ENCODE assay signal across 1 cellular context in the genomic region with DNA sequence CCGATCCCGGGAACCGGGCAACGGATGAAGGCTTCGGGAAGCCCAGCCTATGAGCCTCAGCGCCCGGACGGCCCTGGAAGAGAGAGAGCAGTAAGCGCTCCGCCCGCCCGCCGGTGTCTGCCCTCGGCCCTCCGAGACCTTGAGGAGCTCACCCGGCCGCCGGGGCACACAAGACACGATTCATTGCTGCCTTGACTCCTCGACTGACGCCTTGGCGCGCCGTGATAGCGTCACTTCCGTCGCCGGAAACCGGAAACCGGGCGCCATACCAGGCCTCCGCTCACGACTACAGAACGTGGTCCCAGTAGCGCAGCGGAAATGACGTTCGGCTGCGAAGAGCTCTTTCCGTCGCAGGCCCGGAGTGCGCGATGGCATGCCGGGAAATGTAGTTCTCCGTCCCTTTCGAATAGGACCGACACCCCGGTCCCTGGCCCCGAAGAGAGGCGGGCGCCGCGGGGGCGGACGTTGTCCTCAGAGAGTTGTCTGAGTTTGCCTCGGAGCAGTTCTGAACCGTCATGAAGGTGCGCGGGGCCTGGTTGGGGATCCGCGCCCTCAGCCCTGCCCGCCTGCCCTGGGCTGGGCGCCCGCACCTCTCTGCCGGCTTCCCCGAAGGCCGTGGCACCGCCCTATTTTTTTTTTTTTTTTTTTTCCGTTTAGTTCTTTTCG.
TF ChIP-seq lines count a peak whose summit lies in the region.

A gene (minus strand): TSS at position 208 of the 666 bp plus-strand sequence. CDS start 24 bp downstream, at position 184.

TF ChIP-seq in HepG2, 621 proteins besides CTCF, POLR2A, EP300 and RAD21 (continued from another document and continues in another):
- no peak for TF ChIP-seq ZNF20 (CRISPR knock-in tag; IDR thresholded peaks at IDR 0.05)
- TF ChIP-seq, protein P1, sequence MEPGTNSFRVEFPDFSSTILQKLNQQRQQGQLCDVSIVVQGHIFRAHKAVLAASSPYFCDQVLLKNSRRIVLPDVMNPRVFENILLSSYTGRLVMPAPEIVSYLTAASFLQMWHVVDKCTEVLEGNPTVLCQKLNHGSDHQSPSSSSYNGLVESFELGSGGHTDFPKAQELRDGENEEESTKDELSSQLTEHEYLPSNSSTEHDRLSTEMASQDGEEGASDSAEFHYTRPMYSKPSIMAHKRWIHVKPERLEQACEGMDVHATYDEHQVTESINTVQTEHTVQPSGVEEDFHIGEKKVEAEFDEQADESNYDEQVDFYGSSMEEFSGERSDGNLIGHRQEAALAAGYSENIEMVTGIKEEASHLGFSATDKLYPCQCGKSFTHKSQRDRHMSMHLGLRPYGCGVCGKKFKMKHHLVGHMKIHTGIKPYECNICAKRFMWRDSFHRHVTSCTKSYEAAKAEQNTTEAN (CRISPR knock-in tag; conservative IDR thresholded peaks at IDR 0.05) = 0 out of 2 replicates have a peak, but pooled peaks have one; percentile 40
- TF ChIP-seq PRPF4 (IDR thresholded peaks at IDR 0.05; ENCODE audit: low read depth, low read length, poor library complexity, severe bottlenecking) = no peak
- no peak for TF ChIP-seq ZNF841 (CRISPR knock-in tag; IDR thresholded peaks at IDR 0.05; ENCODE audit: borderline replicate concordance)
- no peak for TF ChIP-seq ATRX (CRISPR knock-in tag; IDR thresholded peaks at IDR 0.05; ENCODE audit: borderline replicate concordance)
- TF ChIP-seq CC2D1A (CRISPR knock-in tag; IDR thresholded peaks at IDR 0.05) = no peak
- 0 out of 2 replicates have a peak, but pooled peaks have one; percentile 45 for TF ChIP-seq MTA1 (CRISPR knock-in tag; IDR thresholded peaks at IDR 0.05; ENCODE audit: borderline replicate concordance)
- no peak for TF ChIP-seq HES4 (CRISPR knock-in tag; IDR thresholded peaks at IDR 0.05; ENCODE audit: borderline replicate concordance)
- TF ChIP-seq, protein P2, sequence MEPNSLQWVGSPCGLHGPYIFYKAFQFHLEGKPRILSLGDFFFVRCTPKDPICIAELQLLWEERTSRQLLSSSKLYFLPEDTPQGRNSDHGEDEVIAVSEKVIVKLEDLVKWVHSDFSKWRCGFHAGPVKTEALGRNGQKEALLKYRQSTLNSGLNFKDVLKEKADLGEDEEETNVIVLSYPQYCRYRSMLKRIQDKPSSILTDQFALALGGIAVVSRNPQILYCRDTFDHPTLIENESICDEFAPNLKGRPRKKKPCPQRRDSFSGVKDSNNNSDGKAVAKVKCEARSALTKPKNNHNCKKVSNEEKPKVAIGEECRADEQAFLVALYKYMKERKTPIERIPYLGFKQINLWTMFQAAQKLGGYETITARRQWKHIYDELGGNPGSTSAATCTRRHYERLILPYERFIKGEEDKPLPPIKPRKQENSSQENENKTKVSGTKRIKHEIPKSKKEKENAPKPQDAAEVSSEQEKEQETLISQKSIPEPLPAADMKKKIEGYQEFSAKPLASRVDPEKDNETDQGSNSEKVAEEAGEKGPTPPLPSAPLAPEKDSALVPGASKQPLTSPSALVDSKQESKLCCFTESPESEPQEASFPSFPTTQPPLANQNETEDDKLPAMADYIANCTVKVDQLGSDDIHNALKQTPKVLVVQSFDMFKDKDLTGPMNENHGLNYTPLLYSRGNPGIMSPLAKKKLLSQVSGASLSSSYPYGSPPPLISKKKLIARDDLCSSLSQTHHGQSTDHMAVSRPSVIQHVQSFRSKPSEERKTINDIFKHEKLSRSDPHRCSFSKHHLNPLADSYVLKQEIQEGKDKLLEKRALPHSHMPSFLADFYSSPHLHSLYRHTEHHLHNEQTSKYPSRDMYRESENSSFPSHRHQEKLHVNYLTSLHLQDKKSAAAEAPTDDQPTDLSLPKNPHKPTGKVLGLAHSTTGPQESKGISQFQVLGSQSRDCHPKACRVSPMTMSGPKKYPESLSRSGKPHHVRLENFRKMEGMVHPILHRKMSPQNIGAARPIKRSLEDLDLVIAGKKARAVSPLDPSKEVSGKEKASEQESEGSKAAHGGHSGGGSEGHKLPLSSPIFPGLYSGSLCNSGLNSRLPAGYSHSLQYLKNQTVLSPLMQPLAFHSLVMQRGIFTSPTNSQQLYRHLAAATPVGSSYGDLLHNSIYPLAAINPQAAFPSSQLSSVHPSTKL (CRISPR knock-in tag; IDR thresholded peaks at IDR 0.05) = peak; percentile 59; the same call in 1 of the 2 replicates
- TF ChIP-seq, protein P3, sequence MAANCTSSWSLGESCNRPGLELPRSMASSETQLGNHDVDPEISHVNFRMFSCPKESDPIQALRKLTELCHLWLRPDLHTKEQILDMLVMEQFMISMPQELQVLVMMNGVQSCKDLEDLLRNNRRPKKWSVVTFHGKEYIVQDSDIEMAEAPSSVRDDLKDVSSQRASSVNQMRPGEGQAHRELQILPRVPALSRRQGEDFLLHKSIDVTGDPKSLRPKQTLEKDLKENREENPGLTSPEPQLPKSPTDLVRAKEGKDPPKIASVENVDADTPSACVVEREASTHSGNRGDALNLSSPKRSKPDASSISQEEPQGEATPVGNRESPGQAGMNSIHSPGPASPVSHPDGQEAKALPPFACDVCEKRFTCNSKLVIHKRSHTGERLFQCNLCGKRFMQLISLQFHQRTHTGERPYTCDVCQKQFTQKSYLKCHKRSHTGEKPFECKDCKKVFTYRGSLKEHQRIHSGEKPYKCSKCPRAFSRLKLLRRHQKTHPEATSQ (CRISPR knock-in tag; IDR thresholded peaks at IDR 0.05; ENCODE audit: borderline replicate concordance) = no peak
- TF ChIP-seq ZNF7 (CRISPR knock-in tag; IDR thresholded peaks at IDR 0.05) = no peak
- no peak for TF ChIP-seq PHB2 (IDR thresholded peaks at IDR 0.05; ENCODE audit: partially characterized antibody)
- peak; percentile 87 for TF ChIP-seq ZNF331 (CRISPR knock-in tag; IDR thresholded peaks at IDR 0.05)
- TF ChIP-seq ZNF510 (CRISPR knock-in tag; IDR thresholded peaks at IDR 0.05; ENCODE audit: low read depth) = 0 out of 2 replicates have a peak, but pooled peaks have one; percentile 25
- TF ChIP-seq CHD2 (IDR thresholded peaks at IDR 0.05; ENCODE audit: low read depth, low read length) = no peak
- TF ChIP-seq RBFOX2 (IDR thresholded peaks at IDR 0.05; ENCODE audit: low read depth, low read length) = peak; percentile 89
- no peak for TF ChIP-seq ZNF101 (CRISPR knock-in tag; IDR thresholded peaks at IDR 0.05; ENCODE audit: borderline replicate concordance, low read depth)
- TF ChIP-seq, protein P4, sequence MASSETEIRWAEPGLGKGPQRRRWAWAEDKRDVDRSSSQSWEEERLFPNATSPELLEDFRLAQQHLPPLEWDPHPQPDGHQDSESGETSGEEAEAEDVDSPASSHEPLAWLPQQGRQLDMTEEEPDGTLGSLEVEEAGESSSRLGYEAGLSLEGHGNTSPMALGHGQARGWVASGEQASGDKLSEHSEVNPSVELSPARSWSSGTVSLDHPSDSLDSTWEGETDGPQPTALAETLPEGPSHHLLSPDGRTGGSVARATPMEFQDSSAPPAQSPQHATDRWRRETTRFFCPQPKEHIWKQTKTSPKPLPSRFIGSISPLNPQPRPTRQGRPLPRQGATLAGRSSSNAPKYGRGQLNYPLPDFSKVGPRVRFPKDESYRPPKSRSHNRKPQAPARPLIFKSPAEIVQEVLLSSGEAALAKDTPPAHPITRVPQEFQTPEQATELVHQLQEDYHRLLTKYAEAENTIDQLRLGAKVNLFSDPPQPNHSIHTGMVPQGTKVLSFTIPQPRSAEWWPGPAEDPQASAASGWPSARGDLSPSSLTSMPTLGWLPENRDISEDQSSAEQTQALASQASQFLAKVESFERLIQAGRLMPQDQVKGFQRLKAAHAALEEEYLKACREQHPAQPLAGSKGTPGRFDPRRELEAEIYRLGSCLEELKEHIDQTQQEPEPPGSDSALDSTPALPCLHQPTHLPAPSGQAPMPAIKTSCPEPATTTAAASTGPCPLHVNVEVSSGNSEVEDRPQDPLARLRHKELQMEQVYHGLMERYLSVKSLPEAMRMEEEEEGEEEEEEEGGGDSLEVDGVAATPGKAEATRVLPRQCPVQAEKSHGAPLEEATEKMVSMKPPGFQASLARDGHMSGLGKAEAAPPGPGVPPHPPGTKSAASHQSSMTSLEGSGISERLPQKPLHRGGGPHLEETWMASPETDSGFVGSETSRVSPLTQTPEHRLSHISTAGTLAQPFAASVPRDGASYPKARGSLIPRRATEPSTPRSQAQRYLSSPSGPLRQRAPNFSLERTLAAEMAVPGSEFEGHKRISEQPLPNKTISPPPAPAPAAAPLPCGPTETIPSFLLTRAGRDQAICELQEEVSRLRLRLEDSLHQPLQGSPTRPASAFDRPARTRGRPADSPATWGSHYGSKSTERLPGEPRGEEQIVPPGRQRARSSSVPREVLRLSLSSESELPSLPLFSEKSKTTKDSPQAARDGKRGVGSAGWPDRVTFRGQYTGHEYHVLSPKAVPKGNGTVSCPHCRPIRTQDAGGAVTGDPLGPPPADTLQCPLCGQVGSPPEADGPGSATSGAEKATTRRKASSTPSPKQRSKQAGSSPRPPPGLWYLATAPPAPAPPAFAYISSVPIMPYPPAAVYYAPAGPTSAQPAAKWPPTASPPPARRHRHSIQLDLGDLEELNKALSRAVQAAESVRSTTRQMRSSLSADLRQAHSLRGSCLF (CRISPR knock-in tag; IDR thresholded peaks at IDR 0.05; ENCODE audit: borderline replicate concordance) = no peak
- TF ChIP-seq SMAD3 (CRISPR knock-in tag; IDR thresholded peaks at IDR 0.05) = peak; percentile 96
- TF ChIP-seq, protein P5, sequence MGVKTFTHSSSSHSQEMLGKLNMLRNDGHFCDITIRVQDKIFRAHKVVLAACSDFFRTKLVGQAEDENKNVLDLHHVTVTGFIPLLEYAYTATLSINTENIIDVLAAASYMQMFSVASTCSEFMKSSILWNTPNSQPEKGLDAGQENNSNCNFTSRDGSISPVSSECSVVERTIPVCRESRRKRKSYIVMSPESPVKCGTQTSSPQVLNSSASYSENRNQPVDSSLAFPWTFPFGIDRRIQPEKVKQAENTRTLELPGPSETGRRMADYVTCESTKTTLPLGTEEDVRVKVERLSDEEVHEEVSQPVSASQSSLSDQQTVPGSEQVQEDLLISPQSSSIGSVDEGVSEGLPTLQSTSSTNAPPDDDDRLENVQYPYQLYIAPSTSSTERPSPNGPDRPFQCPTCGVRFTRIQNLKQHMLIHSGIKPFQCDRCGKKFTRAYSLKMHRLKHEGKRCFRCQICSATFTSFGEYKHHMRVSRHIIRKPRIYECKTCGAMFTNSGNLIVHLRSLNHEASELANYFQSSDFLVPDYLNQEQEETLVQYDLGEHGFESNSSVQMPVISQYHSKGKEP (CRISPR knock-in tag; IDR thresholded peaks at IDR 0.05) = no peak
- no peak for TF ChIP-seq ZC3H13 (CRISPR knock-in tag; IDR thresholded peaks at IDR 0.05)
- TF ChIP-seq ZFP41 (CRISPR knock-in tag; IDR thresholded peaks at IDR 0.05; ENCODE audit: borderline replicate concordance) = no peak; the same call in 1 of the 2 replicates
- TF ChIP-seq, protein P6, sequence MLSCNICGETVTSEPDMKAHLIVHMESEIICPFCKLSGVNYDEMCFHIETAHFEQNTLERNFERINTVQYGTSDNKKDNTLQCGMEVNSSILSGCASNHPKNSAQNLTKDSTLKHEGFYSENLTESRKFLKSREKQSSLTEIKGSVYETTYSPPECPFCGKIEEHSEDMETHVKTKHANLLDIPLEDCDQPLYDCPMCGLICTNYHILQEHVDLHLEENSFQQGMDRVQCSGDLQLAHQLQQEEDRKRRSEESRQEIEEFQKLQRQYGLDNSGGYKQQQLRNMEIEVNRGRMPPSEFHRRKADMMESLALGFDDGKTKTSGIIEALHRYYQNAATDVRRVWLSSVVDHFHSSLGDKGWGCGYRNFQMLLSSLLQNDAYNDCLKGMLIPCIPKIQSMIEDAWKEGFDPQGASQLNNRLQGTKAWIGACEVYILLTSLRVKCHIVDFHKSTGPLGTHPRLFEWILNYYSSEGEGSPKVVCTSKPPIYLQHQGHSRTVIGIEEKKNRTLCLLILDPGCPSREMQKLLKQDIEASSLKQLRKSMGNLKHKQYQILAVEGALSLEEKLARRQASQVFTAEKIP (CRISPR knock-in tag; IDR thresholded peaks at IDR 0.05; ENCODE audit: borderline replicate concordance) = 0 out of 2 replicates have a peak, but pooled peaks have one; percentile 82
- no peak for TF ChIP-seq ZNF234 (CRISPR knock-in tag; conservative IDR thresholded peaks at IDR 0.05)
- no peak for TF ChIP-seq PAF1 (CRISPR knock-in tag; IDR thresholded peaks at IDR 0.05)
- TF ChIP-seq, protein P7, sequence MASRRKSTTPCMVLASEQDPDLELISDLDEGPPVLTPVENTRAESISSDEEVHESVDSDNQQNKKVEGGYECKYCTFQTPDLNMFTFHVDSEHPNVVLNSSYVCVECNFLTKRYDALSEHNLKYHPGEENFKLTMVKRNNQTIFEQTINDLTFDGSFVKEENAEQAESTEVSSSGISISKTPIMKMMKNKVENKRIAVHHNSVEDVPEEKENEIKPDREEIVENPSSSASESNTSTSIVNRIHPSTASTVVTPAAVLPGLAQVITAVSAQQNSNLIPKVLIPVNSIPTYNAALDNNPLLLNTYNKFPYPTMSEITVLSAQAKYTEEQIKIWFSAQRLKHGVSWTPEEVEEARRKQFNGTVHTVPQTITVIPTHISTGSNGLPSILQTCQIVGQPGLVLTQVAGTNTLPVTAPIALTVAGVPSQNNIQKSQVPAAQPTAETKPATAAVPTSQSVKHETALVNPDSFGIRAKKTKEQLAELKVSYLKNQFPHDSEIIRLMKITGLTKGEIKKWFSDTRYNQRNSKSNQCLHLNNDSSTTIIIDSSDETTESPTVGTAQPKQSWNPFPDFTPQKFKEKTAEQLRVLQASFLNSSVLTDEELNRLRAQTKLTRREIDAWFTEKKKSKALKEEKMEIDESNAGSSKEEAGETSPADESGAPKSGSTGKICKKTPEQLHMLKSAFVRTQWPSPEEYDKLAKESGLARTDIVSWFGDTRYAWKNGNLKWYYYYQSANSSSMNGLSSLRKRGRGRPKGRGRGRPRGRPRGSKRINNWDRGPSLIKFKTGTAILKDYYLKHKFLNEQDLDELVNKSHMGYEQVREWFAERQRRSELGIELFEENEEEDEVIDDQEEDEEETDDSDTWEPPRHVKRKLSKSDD (CRISPR knock-in tag; IDR thresholded peaks at IDR 0.05; ENCODE audit: low read depth) = no peak; the same call in 1 of the 2 replicates
- peak; percentile 57; the same call in 1 of the 2 replicates for TF ChIP-seq KAT7 (CRISPR knock-in tag; IDR thresholded peaks at IDR 0.05; ENCODE audit: borderline replicate concordance)
- TF ChIP-seq, protein P8, sequence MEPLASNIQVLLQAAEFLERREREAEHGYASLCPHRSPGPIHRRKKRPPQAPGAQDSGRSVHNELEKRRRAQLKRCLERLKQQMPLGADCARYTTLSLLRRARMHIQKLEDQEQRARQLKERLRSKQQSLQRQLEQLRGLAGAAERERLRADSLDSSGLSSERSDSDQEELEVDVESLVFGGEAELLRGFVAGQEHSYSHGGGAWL (CRISPR knock-in tag; IDR thresholded peaks at IDR 0.05) = peak; percentile 75
- TF ChIP-seq U2AF1 (optimal IDR thresholded peaks at IDR 0.05; ENCODE audit: low read depth, low read length) = peak; percentile 63
- no peak for TF ChIP-seq SATB2 (CRISPR knock-in tag; IDR thresholded peaks at IDR 0.05)
- TF ChIP-seq, protein P9, sequence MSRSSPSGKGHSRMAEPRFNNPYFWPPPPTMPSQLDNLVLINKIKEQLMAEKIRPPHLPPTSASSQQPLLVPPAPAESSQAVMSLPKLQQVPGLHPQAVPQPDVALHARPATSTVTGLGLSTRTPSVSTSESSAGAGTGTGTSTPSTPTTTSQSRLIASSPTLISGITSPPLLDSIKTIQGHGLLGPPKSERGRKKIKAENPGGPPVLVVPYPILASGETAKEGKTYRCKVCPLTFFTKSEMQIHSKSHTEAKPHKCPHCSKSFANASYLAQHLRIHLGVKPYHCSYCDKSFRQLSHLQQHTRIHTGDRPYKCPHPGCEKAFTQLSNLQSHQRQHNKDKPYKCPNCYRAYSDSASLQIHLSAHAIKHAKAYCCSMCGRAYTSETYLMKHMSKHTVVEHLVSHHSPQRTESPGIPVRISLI (CRISPR knock-in tag; IDR thresholded peaks at IDR 0.05; ENCODE audit: borderline replicate concordance) = peak; percentile 97
- TF ChIP-seq ZNF264 (CRISPR knock-in tag; IDR thresholded peaks at IDR 0.05) = peak; percentile 66; the same call in 1 of the 2 replicates
- TF ChIP-seq ZNF501 (CRISPR knock-in tag; IDR thresholded peaks at IDR 0.05) = peak; percentile 84
- TF ChIP-seq TSC22D2 (CRISPR knock-in tag; IDR thresholded peaks at IDR 0.05; ENCODE audit: borderline replicate concordance) = 0 out of 2 replicates have a peak, but pooled peaks have one; percentile 51
- TF ChIP-seq MIER3 (CRISPR knock-in tag; IDR thresholded peaks at IDR 0.05; ENCODE audit: borderline replicate concordance) = peak; percentile 91
- peak; percentile 84; the same call in 1 of the 2 replicates for TF ChIP-seq EEA1 (CRISPR knock-in tag; IDR thresholded peaks at IDR 0.05; ENCODE audit: borderline replicate concordance)
